In the genomic region with DNA sequence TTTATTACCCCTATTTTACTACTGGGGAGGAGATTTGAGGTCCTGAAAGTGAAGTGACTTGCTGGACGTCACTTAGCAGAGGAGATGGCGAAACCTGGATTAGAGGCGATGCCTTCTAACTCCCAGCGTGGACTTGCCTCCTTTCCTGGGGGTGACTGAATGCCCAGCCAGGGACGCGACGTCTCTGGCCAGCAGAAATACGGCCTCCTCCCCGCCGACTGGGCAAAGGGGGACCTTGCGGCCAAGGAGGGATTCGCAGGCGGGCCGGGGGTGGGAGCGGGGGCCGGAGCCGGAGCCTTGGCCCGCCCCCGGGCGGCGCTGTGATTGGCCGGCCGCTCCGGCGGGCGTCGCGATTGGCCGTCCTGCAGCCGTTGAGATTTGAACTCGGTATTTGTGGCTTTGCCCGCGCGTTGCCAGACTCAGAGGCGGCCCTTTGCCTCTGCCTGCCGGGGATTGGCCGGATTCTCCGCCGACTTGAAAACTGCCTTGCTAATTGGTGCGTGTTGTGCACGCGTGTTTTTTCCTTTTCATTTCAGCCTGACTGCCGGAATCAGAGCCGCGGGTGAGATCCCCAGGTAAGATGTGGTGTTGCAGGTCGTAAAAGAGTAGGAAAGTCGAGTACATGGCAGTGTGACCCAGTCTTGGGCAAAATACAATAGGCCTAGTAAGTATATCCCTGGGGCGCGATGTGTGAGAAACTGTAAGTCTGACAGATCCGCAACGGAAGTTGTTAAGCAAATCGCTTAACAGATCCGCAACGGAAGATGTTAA, we compare ENCODE assay signal across 8 cellular contexts. TPM values are rescaled to one million over a fixed set of nuclear protein-coding genes. Genes with fewer than 3 reads are reported as not detected.
DNase-seq lines count a peak whose midpoint lies in the region; ATAC-seq and TF ChIP-seq lines count a peak whose summit lies in the region.

A gene with protein sequence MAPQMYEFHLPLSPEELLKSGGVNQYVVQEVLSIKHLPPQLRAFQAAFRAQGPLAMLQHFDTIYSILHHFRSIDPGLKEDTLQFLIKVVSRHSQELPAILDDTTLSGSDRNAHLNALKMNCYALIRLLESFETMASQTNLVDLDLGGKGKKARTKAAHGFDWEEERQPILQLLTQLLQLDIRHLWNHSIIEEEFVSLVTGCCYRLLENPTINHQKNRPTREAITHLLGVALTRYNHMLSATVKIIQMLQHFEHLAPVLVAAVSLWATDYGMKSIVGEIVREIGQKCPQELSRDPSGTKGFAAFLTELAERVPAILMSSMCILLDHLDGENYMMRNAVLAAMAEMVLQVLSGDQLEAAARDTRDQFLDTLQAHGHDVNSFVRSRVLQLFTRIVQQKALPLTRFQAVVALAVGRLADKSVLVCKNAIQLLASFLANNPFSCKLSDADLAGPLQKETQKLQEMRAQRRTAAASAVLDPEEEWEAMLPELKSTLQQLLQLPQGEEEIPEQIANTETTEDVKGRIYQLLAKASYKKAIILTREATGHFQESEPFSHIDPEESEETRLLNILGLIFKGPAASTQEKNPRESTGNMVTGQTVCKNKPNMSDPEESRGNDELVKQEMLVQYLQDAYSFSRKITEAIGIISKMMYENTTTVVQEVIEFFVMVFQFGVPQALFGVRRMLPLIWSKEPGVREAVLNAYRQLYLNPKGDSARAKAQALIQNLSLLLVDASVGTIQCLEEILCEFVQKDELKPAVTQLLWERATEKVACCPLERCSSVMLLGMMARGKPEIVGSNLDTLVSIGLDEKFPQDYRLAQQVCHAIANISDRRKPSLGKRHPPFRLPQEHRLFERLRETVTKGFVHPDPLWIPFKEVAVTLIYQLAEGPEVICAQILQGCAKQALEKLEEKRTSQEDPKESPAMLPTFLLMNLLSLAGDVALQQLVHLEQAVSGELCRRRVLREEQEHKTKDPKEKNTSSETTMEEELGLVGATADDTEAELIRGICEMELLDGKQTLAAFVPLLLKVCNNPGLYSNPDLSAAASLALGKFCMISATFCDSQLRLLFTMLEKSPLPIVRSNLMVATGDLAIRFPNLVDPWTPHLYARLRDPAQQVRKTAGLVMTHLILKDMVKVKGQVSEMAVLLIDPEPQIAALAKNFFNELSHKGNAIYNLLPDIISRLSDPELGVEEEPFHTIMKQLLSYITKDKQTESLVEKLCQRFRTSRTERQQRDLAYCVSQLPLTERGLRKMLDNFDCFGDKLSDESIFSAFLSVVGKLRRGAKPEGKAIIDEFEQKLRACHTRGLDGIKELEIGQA (N-terminal part only) (plus strand): TSS at position 523 of the 771 bp plus-strand sequence. CDS start 997 bp downstream, outside the sequence.

- ATAC-seq in HG03460 (IDR thresholded peaks at IDR 0.05; ENCODE audit: unreplicated experiment), result peak; percentile 78

- H3K36me3 Mint-ChIP-seq in activated CD4-positive, alpha-beta T cell treated with anti-CD3 and anti-CD28 coated beads, Interleukin-2, amount 10 ng/mL, durations not matched to agents 24 days and 14 days (ENCODE audit: low read depth), result peaks cover 43% of the 10 kb centered on the region

- H3K36me3 ChIP-seq in BLaER1, result peaks cover 60% of the 10 kb centered on the region

- H3K27ac ChIP-seq in BLaER1 (peak within 1 kb of the TSS; percentile 97), coronary artery (peak within 1 kb of the TSS; percentile 73 to 96)

- H3K27ac Mint-ChIP-seq in activated CD4-positive, alpha-beta T cell treated with anti-CD3 and anti-CD28 coated beads, Interleukin-2, amount 10 ng/mL, durations not matched to agents 24 days and 14 days, result peak within 1 kb of the TSS; percentile 98

- peak within 1 kb of the TSS; percentile 95 for H3K4me3 Mint-ChIP-seq in activated CD4-positive, alpha-beta T cell treated with anti-CD3 and anti-CD28 coated beads, Interleukin-2, amount 10 ng/mL, durations not matched to agents 24 days and 14 days

- H3K9me3 Mint-ChIP-seq in activated CD4-positive, alpha-beta T cell treated with anti-CD3 and anti-CD28 coated beads, Interleukin-2, amount 10 ng/mL, durations not matched to agents 24 days and 14 days, result no peaks in the 10 kb centered on the region

- no peaks in the 10 kb centered on the region for H4K20me1 ChIP-seq in BLaER1

- peaks cover 43% of the 10 kb centered on the region for H3K4me1 ChIP-seq in BLaER1

- TF ChIP-seq CTCF in coronary artery (IDR thresholded peaks at IDR 0.05), result no peak

- DNase-seq in GM19240 (ENCODE audit: insufficient read length, low spot score), result peak; percentile 90
- peak; percentile 94 to 98 for DNase-seq in NCI-H526 (lab: John Stamatoyannopoulos, UW)
- peak; percentile 99 for DNase-seq in activated CD4-positive, alpha-beta T cell treated with anti-CD3 and anti-CD28 coated beads, Interleukin-2, amount 10 ng/mL, durations not matched to agents 24 days and 14 days
- peak; percentile 98 for DNase-seq in coronary artery (ENCODE audit: low spot score)
- peak; percentile 99 for DNase-seq in left kidney (ENCODE audit: low read depth, low spot score)
- DNase-seq in stimulated activated CD4-positive, alpha-beta T cell treated with anti-CD3 and anti-CD28 coated beads, Interleukin-2, amount 100 ng/mL, for 24 hours, result peak; percentile 94

- no peaks in the 10 kb centered on the region for H3K27me3 ChIP-seq in BLaER1

- no peaks in the 10 kb centered on the region for H3K9me3 ChIP-seq in BLaER1

- H3K27me3 Mint-ChIP-seq in activated CD4-positive, alpha-beta T cell treated with anti-CD3 and anti-CD28 coated beads, Interleukin-2, amount 10 ng/mL, durations not matched to agents 24 days and 14 days, result no peaks in the 10 kb centered on the region

- H3K4me3 ChIP-seq in BLaER1 (peak within 1 kb of the TSS; percentile 84), coronary artery (peak within 1 kb of the TSS; percentile 83)

- peak within 1 kb of the TSS; percentile 93 for H3K9ac ChIP-seq in BLaER1

- peaks cover 34% of the 10 kb centered on the region for H3K4me1 Mint-ChIP-seq in activated CD4-positive, alpha-beta T cell treated with anti-CD3 and anti-CD28 coated beads, Interleukin-2, amount 10 ng/mL, durations not matched to agents 24 days and 14 days

- peak within 1 kb of the TSS; percentile 89 for H3K4me2 ChIP-seq in BLaER1

- intact Hi-C loops in activated CD4-positive, alpha-beta T cell treated with anti-CD3 and anti-CD28 coated beads, Interleukin-2, amount 10 ng/mL, durations not matched to agents 24 days and 14 days (cut with micrococcal nuclease), result loop anchor here (1.0 to 5.0 kb wide), 7 partner anchors 23 to 359 kb away; a partner anchor contains a TSS

RNA-seq across cellular contexts. Expression of the gene that starts here (rescaled TPM):
- 104 and 106 TPM in 2 replicates for total RNA-seq in activated CD4-positive, alpha-beta T cell treated with anti-CD3 and anti-CD28 coated beads, Interleukin-2, amount 10 ng/mL, durations not matched to agents 24 days and 14 days

Comparison
In these comparisons a context has a peak if more than half of its experiments do, and no peak if none do; other contexts are left out.
1. Peak in every context shown above with its lines: DNase-seq, ATAC-seq, H3K4me3 ChIP-seq and H3K27ac ChIP-seq.